Comparison of ENCODE assay signal across 8 cellular contexts in the genomic region with DNA sequence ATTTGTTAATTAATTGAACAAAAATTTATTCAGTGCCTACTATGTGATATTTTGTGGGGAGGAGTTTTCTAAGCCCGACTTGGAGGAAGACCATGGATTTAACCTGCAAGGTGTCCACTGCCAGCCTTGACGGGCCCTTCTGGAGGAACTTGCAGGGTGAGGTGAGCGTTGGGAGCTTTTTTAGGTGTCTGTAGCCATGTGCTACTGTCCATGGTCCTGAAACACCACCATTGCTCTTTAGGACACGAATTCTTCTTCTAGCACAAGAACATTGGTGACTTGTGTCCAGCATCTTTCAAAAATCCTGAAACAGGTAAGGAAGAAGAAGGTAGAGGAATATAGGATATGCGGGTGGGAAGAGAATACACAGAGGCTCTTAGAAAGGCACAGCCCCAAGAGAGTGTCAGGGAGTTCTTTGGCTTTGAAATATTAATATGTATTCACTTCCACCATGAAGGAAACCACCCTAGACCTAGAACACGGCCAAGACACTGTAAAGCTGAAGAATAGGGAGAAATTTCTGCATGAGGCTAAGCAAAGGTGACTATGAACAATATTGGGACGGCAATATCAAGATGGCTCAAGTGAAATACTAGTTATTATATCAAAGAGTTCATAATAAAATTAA. TPM values are rescaled to one million over a fixed set of nuclear protein-coding genes. Genes with fewer than 3 reads are reported as not detected.
DNase-seq lines count a peak whose midpoint lies in the region; ATAC-seq, FAIRE-seq and TF ChIP-seq lines count a peak whose summit lies in the region.

No MANE protein-coding gene starts in this region.

- no peak overlapping the region for H3K4me3 ChIP-seq in OCI-LY7 (ENCODE audit: low read depth, low read length, poor library complexity, severe bottlenecking)
- H3K4me3 ChIP-seq in astrocyte of the spinal cord (ENCODE audit: low read depth, low read length) = no peak overlapping the region

- H3K4me2 ChIP-seq in OCI-LY7 (ENCODE audit: low read length) = no peak overlapping the region

- peak; percentile 16 for DNase-seq in GM19239 (ENCODE audit: insufficient read length, low spot score)
- DNase-seq in OCI-LY7 (ENCODE audit: low spot score) = peak; percentile 55
- peak; percentile 68 for DNase-seq in astrocyte of the spinal cord (ENCODE audit: low read depth, low spot score)
- peak; percentile 40 to 60 for DNase-seq in mesothelial cell of epicardium (ENCODE audit: low spot score in 2 of 2, unreplicated experiment in 2 of 2)
- DNase-seq in NCI-H2029 treated with DMSO at 0.1 percent for 48 hours (lab: John Stamatoyannopoulos, UW) = no peak
- DNase-seq in Right ventricle myocardium inferior (ENCODE audit: missing footprints) = no peak
- no peak for DNase-seq in superior temporal gyrus (ENCODE audit: extremely low spot score)

- CTCF ChIA-PET in OCI-LY7 (lab: Charles Lee; ENCODE audit: unreplicated experiment) = no interaction called here

- no peak overlapping the region for H2AFZ ChIP-seq in OCI-LY7 (ENCODE audit: low read length)

- POLR2A ChIA-PET in OCI-LY7 (lab: Charles Lee) = no interaction called here

- TF ChIP-seq CTCF in OCI-LY7 (conservative IDR thresholded peaks at IDR 0.05; ENCODE audit: low read length) = no peak
- TF ChIP-seq CTCF in astrocyte of the spinal cord (IDR thresholded peaks at IDR 0.05; ENCODE audit: low read depth, low read length) = no peak
- TF ChIP-seq CTCF in mesothelial cell of epicardium (IDR thresholded peaks at IDR 0.05; ENCODE audit: unreplicated experiment) = no peak

- H3K27ac Mint-ChIP-seq in mesothelial cell of epicardium = no peak overlapping the region

- H3K9me2 ChIP-seq in OCI-LY7 (ENCODE audit: insufficient read depth, low read length) = no peaks in the 10 kb centered on the region

- no peaks in the 10 kb centered on the region for H3K9me3 ChIP-seq in OCI-LY7 (ENCODE audit: low read length)

- no peaks in the 10 kb centered on the region for H3K36me3 Mint-ChIP-seq in mesothelial cell of epicardium

- no peak overlapping the region for H3K27ac ChIP-seq in OCI-LY7 (ENCODE audit: low read depth, low read length, poor library complexity, severe bottlenecking)

- H3K9me3 Mint-ChIP-seq in mesothelial cell of epicardium = no peaks in the 10 kb centered on the region

- H3K27me3 Mint-ChIP-seq in mesothelial cell of epicardium (ENCODE audit: low read depth) = peaks cover 41% of the 10 kb centered on the region

- H3K4me3 Mint-ChIP-seq in mesothelial cell of epicardium = no peak overlapping the region

- no TSS peak for BruUV-seq in OCI-LY7 (replicated peaks; lab: Mats Ljungman, UMichigan)

- intact Hi-C loops in OCI-LY7 (cut with micrococcal nuclease; ENCODE audit: unreplicated experiment) = no loop called here
- intact Hi-C loops in Right ventricle myocardium inferior (cut with DNase I) = no loop called here

- in situ Hi-C loops in astrocyte of the spinal cord (cut with HindIII; ENCODE audit: low sequenced_read_pairs) = no loop called here

- no peaks in the 10 kb centered on the region for H3K4me1 Mint-ChIP-seq in mesothelial cell of epicardium

- no peak for FAIRE-seq in GM19239 (lab: Jason Lieb, UNC)

- H3K79me2 ChIP-seq in OCI-LY7 (ENCODE audit: insufficient read depth, low read depth, low read length) = no peaks in the 10 kb centered on the region

- ATAC-seq in HG03565 (IDR thresholded peaks at IDR 0.05; ENCODE audit: unreplicated experiment) = no peak
- ATAC-seq in Right ventricle myocardium inferior = no peak

- no peaks in the 10 kb centered on the region for H4K20me1 ChIP-seq in OCI-LY7 (ENCODE audit: insufficient read depth, low read length)

- H3K4me1 ChIP-seq in OCI-LY7 (ENCODE audit: insufficient read depth, low read length, poor library complexity, severe bottlenecking) = no peaks in the 10 kb centered on the region

- no peaks in the 10 kb centered on the region for H3K36me3 ChIP-seq in OCI-LY7 (ENCODE audit: insufficient read depth, low read length)

RNA-seq across cellular contexts. Expression of a gene that starts 27.9 kb away (rescaled TPM):
- not detected in 2 replicates for total RNA-seq in OCI-LY7 (2014; rRNA removed; shearing (Covaris generic))
- total RNA-seq in OCI-LY7 (2022) = not detected in 2 replicates
- not detected in 3 replicates for total RNA-seq in mesothelial cell of epicardium
- total RNA-seq in Right ventricle myocardium inferior = not detected

RNA-seq across cellular contexts. Expression of a gene that starts 37.1 kb away (rescaled TPM):
- total RNA-seq in OCI-LY7 (2014; rRNA removed; shearing (Covaris generic)) = 12.4 and 13.4 TPM in 2 replicates
- total RNA-seq in OCI-LY7 (2022) = 21.1 and 22.5 TPM in 2 replicates
- 43.3 to 44.3 TPM (median 43.5 TPM) in 3 replicates for total RNA-seq in mesothelial cell of epicardium
- total RNA-seq in Right ventricle myocardium inferior = 81.4 TPM

RNA-seq across cellular contexts. Expression of a gene that starts 46.5 kb away (rescaled TPM):
- not detected in 2 replicates for total RNA-seq in OCI-LY7 (2014; rRNA removed; shearing (Covaris generic))
- total RNA-seq in OCI-LY7 (2022) (not detected in 2 replicates), mesothelial cell of epicardium (not detected in 3 replicates), Right ventricle myocardium inferior (not detected)

Comparison
In these comparisons a context has a peak if more than half of its experiments do, and no peak if none do; other contexts are left out.
1. DNase-seq: peak in GM19239 (single experiment), OCI-LY7 (single experiment), astrocyte of the spinal cord (single experiment) and mesothelial cell of epicardium (2 of 2); none in NCI-H2029 treated with DMSO at 0.1 percent for 48 hours (single experiment), Right ventricle myocardium inferior (single experiment) and superior temporal gyrus (single experiment).